9 cellular contexts compared by ENCODE assay signal in genomic region chr10:35433851-35434426, GRCh38.
A peak's percentile ranks its signal among the peaks of the same experiment; 100 is the strongest.
DNase-seq lines count a peak whose midpoint lies in the region; ATAC-seq, FAIRE-seq and TF ChIP-seq lines count a peak whose summit lies in the region.
"Had no signal": no experiment of that assay in that cellular context is flagged by ENCODE, and none has a peak within 500 bp of the region (broad histone marks: within the 10 kb centered on the region; RNA-seq: fewer than 3 reads in every experiment).

No MANE protein-coding gene starts in this region.

- no peaks in the 10 kb centered on the region for H3K36me3 ChIP-seq in lower lobe of right lung
- H3K36me3 ChIP-seq: esophagus squamous epithelium had no signal

- TF ChIP-seq CTCF in lower lobe of right lung (IDR thresholded peaks at IDR 0.05): no peak

- intact Hi-C loops in lower lobe of right lung (cut with DNase I): no loop called here
- intact Hi-C loops in right cardiac atrium (cut with DNase I): no loop called here

- H3K9me3 Mint-ChIP-seq in activated T-helper 17 cell treated with anti-CD3 and anti-CD28 coated beads, Interleukin-2, amount 50 U/mL, for 72 hours: peaks cover 10% of the 10 kb centered on the region

- no peak overlapping the region for H3K4me3 ChIP-seq in lower lobe of right lung
- H3K4me3 ChIP-seq in right cardiac atrium (ENCODE audit: low read length): no peak overlapping the region
- H3K4me3 ChIP-seq: esophagus squamous epithelium had no signal

- WGBS in right cardiac atrium: 84% methylated on average over 7 of the region's 7 CpGs

- H3K4me1 ChIP-seq in lower lobe of right lung (peaks cover 25% of the 10 kb centered on the region), right cardiac atrium (ENCODE audit: control insufficient read depth, insufficient read depth, low read length) (peaks cover 6% of the 10 kb centered on the region)

- peak overlapping the region; percentile 86 for H3K27ac Mint-ChIP-seq in activated T-helper 17 cell treated with anti-CD3 and anti-CD28 coated beads, Interleukin-2, amount 50 U/mL, for 72 hours

- peak overlapping the region; percentile 49 for H3K4me3 Mint-ChIP-seq in activated T-helper 17 cell treated with anti-CD3 and anti-CD28 coated beads, Interleukin-2, amount 50 U/mL, for 72 hours

- peaks cover 35% of the 10 kb centered on the region for H3K36me3 Mint-ChIP-seq in activated T-helper 17 cell treated with anti-CD3 and anti-CD28 coated beads, Interleukin-2, amount 50 U/mL, for 72 hours (ENCODE audit: low read depth)

- peak; percentile 83 for ATAC-seq in activated T-helper 17 cell treated with anti-CD3 and anti-CD28 coated beads, Interleukin-2, amount 50 U/mL, for 72 hours (replicated peaks)
- ATAC-seq in lower lobe of right lung: peak; percentile 58 to 64
- ATAC-seq in right cardiac atrium: no peak

- H3K27me3 ChIP-seq in lower lobe of right lung (ENCODE audit: low read depth) (no peaks in the 10 kb centered on the region), right cardiac atrium (ENCODE audit: control insufficient read depth, insufficient read depth) (no peaks in the 10 kb centered on the region)
- H3K27me3 ChIP-seq: esophagus squamous epithelium had no signal

- DNase-seq in COR-L47 (lab: John Stamatoyannopoulos, UW): peak; percentile 58
- DNase-seq in HTR-8/SVneo (ENCODE audit: insufficient read length, low spot score): no peak
- no peak for DNase-seq in lower lobe of right lung
- no peak for DNase-seq in HUDEP-2 (lab: John Stamatoyannopoulos, UW; ENCODE audit: unreplicated experiment in 76 of 76)
- no peak for DNase-seq in DMS53 treated with DMSO at 0.1 percent for 48 hours (lab: John Stamatoyannopoulos, UW; ENCODE audit: unreplicated experiment)
- no peak for DNase-seq in NCI-H187 treated with DMSO at 0.1 percent for 48 hours (lab: John Stamatoyannopoulos, UW)
- DNase-seq in right cardiac atrium: no peak
- DNase-seq: esophagus squamous epithelium had no signal

- H3K4me1 Mint-ChIP-seq in activated T-helper 17 cell treated with anti-CD3 and anti-CD28 coated beads, Interleukin-2, amount 50 U/mL, for 72 hours: peaks cover 30% of the 10 kb centered on the region

- H3K9me3 ChIP-seq in lower lobe of right lung: peaks cover 3% of the 10 kb centered on the region
- no peaks in the 10 kb centered on the region for H3K9me3 ChIP-seq in right cardiac atrium (ENCODE audit: control insufficient read depth, low read length)
- H3K9me3 ChIP-seq: esophagus squamous epithelium had no signal

- H3K27ac ChIP-seq in lower lobe of right lung (no peak overlapping the region), right cardiac atrium (ENCODE audit: low read length) (no peak overlapping the region)
- H3K27ac ChIP-seq: esophagus squamous epithelium had no signal

- H3K27me3 Mint-ChIP-seq in activated T-helper 17 cell treated with anti-CD3 and anti-CD28 coated beads, Interleukin-2, amount 50 U/mL, for 72 hours: no peaks in the 10 kb centered on the region

- peak; percentile 26 for FAIRE-seq in HTR-8/SVneo (lab: Jason Lieb, UNC)

Comparison
In these comparisons a context has a peak if more than half of its experiments do, and no peak if none do; other contexts are left out.
1. ATAC-seq: peak in activated T-helper 17 cell treated with anti-CD3 and anti-CD28 coated beads, Interleukin-2, amount 50 U/mL, for 72 hours (single experiment) and lower lobe of right lung (2 of 2); none in right cardiac atrium (0 of 2).